Comparison of ENCODE assay signal across 28 cellular contexts in genomic region chr13:39072842-39073241, GRCh38.
"Had no signal": no experiment of that assay in that cellular context is flagged by ENCODE, and none has a peak within 500 bp of the region (broad histone marks: within the 10 kb centered on the region; RNA-seq: fewer than 3 reads in every experiment).

No MANE protein-coding gene starts in this region.

- H3K36me3 ChIP-seq: colonic mucosa, esophagus muscularis mucosa, esophagus squamous epithelium, gastrocnemius medialis, gastroesophageal sphincter, heart left ventricle, heart right ventricle had no signal

- H3K27me3 ChIP-seq: colonic mucosa, gastrocnemius medialis had no signal

- H3K4me1 ChIP-seq: colonic mucosa, esophagus muscularis mucosa, esophagus squamous epithelium, foreskin keratinocyte, gastroesophageal sphincter, heart left ventricle, heart right ventricle had no signal

- FAIRE-seq: colon, endometrium, endothelial cell of umbilical vein, frontal cortex had no signal

- H3K27ac ChIP-seq: colonic mucosa, coronary artery, epithelial cell of prostate, esophagus muscularis mucosa, esophagus squamous epithelium, foreskin keratinocyte, gastrocnemius medialis, gastroesophageal sphincter, heart left ventricle, heart right ventricle had no signal

- DNase-seq: colonic mucosa; cortex of kidney; dermis blood vessel endothelial cell; dorsolateral prefrontal cortex; effector CD4-positive, alpha-beta T cell; effector CD8-positive, alpha-beta T cell; effector memory CD4-positive, alpha-beta T cell; effector memory CD8-positive, alpha-beta T cell; endodermal cell; erythroblast; esophagus squamous epithelium; foreskin fibroblast; foreskin keratinocyte; foreskin melanocyte; glutamatergic neuron; head of caudate nucleus; heart left ventricle; heart right ventricle had no signal

- H3K9me3 ChIP-seq: colonic mucosa, esophagus muscularis mucosa, esophagus squamous epithelium, gastrocnemius medialis, gastroesophageal sphincter, heart left ventricle, heart right ventricle had no signal

- ATAC-seq: effector memory CD8-positive, alpha-beta T cell; esophagus mucosa; foreskin keratinocyte; gastroesophageal sphincter; heart right ventricle had no signal

- H3K4me3 ChIP-seq: colonic mucosa, coronary artery, dorsolateral prefrontal cortex, esophagus muscularis mucosa, esophagus squamous epithelium, gastrocnemius medialis, gastroesophageal sphincter, heart left ventricle, heart right ventricle had no signal
